1 cellular context compared by ENCODE assay signal in the genomic region with DNA sequence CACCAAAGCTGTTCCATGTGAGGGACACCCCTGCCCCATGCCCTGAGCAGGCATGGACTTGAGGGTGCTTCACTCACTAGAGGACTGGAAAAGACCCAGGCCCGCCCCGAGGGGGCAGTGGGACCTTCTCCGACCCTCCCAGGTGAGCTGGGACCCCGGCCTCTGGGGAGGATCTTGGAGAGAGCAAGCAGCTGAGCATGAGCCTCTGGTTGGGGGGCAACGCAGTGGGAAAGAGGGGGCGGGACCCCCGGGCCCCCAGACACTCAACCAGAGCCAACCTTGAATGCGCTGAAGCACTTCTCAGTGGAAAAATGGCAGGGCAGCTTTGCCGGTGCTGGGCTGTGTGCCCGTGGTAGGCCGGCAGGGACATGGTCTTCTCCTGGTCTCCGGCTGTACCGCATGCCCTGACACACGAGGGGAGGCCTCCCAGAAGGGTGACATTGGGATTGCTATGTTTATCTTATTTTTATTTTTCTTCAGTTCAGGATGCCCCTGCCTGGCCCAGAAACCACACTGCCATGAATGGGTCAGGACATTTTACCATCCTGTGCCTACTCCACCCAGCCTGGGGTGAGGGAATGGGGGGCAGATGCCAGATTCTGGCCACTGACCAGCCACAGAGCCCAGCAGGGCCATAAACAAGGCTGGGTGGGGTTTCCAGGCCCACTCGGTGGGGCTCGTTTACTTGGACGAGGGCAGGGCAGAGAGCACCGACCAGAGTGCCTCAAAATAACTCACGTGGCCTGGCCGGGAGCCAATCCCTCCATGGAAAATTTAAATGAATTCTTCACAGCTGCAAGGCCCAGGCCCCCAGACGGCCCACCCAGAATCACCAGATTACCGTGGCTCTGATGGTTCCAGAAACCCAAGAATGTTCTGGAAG.
TF ChIP-seq lines count a peak whose summit lies in the region.

No MANE protein-coding gene starts in this region.

TF ChIP-seq in K562, 482 proteins besides CTCF, POLR2A, EP300 and RAD21 (continues in another document):
- TF ChIP-seq FOXA1 (IDR thresholded peaks at IDR 0.05; ENCODE audit: borderline replicate concordance) (no peak), SMAD4 (CRISPR knock-in tag; conservative IDR thresholded peaks at IDR 0.05) (peak; percentile 40), CREM (IDR thresholded peaks at IDR 0.05; ENCODE audit: low read depth) (no peak), ELF1 (tag; IDR thresholded peaks at IDR 0.05) (no peak), BHLHE40 (IDR thresholded peaks at IDR 0.05; ENCODE audit: low read length) (peak; percentile 9; the same call in 1 of the 2 replicates), ZFP36 (IDR thresholded peaks at IDR 0.05; ENCODE audit: low read depth, low read length, partially characterized antibody) (no peak), SMC3 (conservative IDR thresholded peaks at IDR 0.05; ENCODE audit: insufficient read depth, low read depth, low read length) (no peak), E2F1 (CRISPR knock-in tag; IDR thresholded peaks at IDR 0.05) (no peak), ZNF395 (CRISPR knock-in tag; IDR thresholded peaks at IDR 0.05) (peak; percentile 74), ZNF197 (CRISPR knock-in tag; IDR thresholded peaks at IDR 0.05; ENCODE audit: low read depth) (peak; percentile 36; the same call in 1 of the 2 replicates), ZNF764 (CRISPR knock-in tag; IDR thresholded peaks at IDR 0.05; ENCODE audit: low read depth) (no peak), HLTF (IDR thresholded peaks at IDR 0.05) (no peak), FOXJ3 (CRISPR knock-in tag; IDR thresholded peaks at IDR 0.05) (no peak), ZNF41 (CRISPR knock-in tag; conservative IDR thresholded peaks at IDR 0.05) (no peak), MTA2 (IDR thresholded peaks at IDR 0.05; ENCODE audit: low read depth) (no peak), TEAD4 (IDR thresholded peaks at IDR 0.05; ENCODE audit: low read length) (no peak), TEAD4 (CRISPR knock-in tag; IDR thresholded peaks at IDR 0.05; ENCODE audit: borderline replicate concordance) (no peak), ZNF584 (CRISPR knock-in tag; IDR thresholded peaks at IDR 0.05; ENCODE audit: low read depth) (0 out of 2 replicates have a peak, but pooled peaks have one; percentile 58), SIX5 (IDR thresholded peaks at IDR 0.05; ENCODE audit: borderline replicate concordance in 1 of 2, insufficient read depth in 1 of 2, low read depth in 1 of 2, low read length in 2 of 2) (no peak), ZNF384 (IDR thresholded peaks at IDR 0.05; ENCODE audit: low read depth, low read length) (no peak), E2F6 (IDR thresholded peaks at IDR 0.05; ENCODE audit: borderline replicate concordance in 1 of 2, extremely low read depth in 1 of 2, insufficient read depth in 1 of 2, insufficient read length in 1 of 2, low read depth in 1 of 2, low read length in 1 of 2, poor library complexity in 1 of 2, severe bottlenecking in 1 of 2) (peak; percentile 13 to 17), NR2F6 (CRISPR knock-in tag; IDR thresholded peaks at IDR 0.05) (no peak), ZSCAN29 (IDR thresholded peaks at IDR 0.05) (no peak), CREBBP (IDR thresholded peaks at IDR 0.05; ENCODE audit: low read depth, low read length) (no peak), NFIC (IDR thresholded peaks at IDR 0.05) (peak; percentile 86), EGR1 (conservative IDR thresholded peaks at IDR 0.05) (no peak), HDAC8 (tag; IDR thresholded peaks at IDR 0.05) (0 out of 2 replicates have a peak, but pooled peaks have one; percentile 24), MED1 (CRISPR knock-in tag; IDR thresholded peaks at IDR 0.05; ENCODE audit: borderline replicate concordance) (no peak), ZNF436 (CRISPR knock-in tag; IDR thresholded peaks at IDR 0.05) (no peak), LEF1 (IDR thresholded peaks at IDR 0.05) (no peak), RNF2 (IDR thresholded peaks at IDR 0.05) (no peak), ZBTB11 (CRISPR knock-in tag; IDR thresholded peaks at IDR 0.05) (peak in 1 of 3 experiments; percentile 37; a peak in 1 of 6 replicates), U2AF1 (optimal IDR thresholded peaks at IDR 0.05; ENCODE audit: low read depth, low read length) (no peak), BACH1 (tag; IDR thresholded peaks at IDR 0.05) (peak; percentile 66; the same call in 1 of the 2 replicates)
- TF ChIP-seq, protein P1, sequence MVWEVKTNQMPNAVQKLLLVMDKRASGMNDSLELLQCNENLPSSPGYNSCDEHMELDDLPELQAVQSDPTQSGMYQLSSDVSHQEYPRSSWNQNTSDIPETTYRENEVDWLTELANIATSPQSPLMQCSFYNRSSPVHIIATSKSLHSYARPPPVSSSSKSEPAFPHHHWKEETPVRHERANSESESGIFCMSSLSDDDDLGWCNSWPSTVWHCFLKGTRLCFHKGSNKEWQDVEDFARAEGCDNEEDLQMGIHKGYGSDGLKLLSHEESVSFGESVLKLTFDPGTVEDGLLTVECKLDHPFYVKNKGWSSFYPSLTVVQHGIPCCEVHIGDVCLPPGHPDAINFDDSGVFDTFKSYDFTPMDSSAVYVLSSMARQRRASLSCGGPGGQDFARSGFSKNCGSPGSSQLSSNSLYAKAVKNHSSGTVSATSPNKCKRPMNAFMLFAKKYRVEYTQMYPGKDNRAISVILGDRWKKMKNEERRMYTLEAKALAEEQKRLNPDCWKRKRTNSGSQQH (CRISPR knock-in tag; IDR thresholded peaks at IDR 0.05), result no peak
- TF ChIP-seq, protein P2, sequence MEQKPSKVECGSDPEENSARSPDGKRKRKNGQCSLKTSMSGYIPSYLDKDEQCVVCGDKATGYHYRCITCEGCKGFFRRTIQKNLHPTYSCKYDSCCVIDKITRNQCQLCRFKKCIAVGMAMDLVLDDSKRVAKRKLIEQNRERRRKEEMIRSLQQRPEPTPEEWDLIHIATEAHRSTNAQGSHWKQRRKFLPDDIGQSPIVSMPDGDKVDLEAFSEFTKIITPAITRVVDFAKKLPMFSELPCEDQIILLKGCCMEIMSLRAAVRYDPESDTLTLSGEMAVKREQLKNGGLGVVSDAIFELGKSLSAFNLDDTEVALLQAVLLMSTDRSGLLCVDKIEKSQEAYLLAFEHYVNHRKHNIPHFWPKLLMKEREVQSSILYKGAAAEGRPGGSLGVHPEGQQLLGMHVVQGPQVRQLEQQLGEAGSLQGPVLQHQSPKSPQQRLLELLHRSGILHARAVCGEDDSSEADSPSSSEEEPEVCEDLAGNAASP (IDR thresholded peaks at IDR 0.05), result no peak
- TF ChIP-seq, protein P3, sequence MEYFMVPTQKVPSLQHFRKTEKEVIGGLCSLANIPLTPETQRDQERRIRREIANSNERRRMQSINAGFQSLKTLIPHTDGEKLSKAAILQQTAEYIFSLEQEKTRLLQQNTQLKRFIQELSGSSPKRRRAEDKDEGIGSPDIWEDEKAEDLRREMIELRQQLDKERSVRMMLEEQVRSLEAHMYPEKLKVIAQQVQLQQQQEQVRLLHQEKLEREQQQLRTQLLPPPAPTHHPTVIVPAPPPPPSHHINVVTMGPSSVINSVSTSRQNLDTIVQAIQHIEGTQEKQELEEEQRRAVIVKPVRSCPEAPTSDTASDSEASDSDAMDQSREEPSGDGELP (CRISPR knock-in tag; IDR thresholded peaks at IDR 0.05; ENCODE audit: borderline replicate concordance), result no peak
- TF ChIP-seq, protein P4, sequence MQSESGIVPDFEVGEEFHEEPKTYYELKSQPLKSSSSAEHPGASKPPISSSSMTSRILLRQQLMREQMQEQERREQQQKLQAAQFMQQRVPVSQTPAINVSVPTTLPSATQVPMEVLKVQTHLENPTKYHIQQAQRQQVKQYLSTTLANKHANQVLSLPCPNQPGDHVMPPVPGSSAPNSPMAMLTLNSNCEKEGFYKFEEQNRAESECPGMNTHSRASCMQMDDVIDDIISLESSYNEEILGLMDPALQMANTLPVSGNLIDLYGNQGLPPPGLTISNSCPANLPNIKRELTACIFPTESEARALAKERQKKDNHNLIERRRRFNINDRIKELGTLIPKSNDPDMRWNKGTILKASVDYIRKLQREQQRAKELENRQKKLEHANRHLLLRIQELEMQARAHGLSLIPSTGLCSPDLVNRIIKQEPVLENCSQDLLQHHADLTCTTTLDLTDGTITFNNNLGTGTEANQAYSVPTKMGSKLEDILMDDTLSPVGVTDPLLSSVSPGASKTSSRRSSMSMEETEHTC (IDR thresholded peaks at IDR 0.05), result no peak
- TF ChIP-seq, protein P5, sequence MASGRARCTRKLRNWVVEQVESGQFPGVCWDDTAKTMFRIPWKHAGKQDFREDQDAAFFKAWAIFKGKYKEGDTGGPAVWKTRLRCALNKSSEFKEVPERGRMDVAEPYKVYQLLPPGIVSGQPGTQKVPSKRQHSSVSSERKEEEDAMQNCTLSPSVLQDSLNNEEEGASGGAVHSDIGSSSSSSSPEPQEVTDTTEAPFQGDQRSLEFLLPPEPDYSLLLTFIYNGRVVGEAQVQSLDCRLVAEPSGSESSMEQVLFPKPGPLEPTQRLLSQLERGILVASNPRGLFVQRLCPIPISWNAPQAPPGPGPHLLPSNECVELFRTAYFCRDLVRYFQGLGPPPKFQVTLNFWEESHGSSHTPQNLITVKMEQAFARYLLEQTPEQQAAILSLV (tag; IDR thresholded peaks at IDR 0.05), result no peak
- TF ChIP-seq, protein P6, sequence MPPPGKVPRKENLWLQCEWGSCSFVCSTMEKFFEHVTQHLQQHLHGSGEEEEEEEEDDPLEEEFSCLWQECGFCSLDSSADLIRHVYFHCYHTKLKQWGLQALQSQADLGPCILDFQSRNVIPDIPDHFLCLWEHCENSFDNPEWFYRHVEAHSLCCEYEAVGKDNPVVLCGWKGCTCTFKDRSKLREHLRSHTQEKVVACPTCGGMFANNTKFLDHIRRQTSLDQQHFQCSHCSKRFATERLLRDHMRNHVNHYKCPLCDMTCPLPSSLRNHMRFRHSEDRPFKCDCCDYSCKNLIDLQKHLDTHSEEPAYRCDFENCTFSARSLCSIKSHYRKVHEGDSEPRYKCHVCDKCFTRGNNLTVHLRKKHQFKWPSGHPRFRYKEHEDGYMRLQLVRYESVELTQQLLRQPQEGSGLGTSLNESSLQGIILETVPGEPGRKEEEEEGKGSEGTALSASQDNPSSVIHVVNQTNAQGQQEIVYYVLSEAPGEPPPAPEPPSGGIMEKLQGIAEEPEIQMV (tag; conservative IDR thresholded peaks at IDR 0.05; ENCODE audit: low read depth), result no peak
- TF ChIP-seq, protein P7, sequence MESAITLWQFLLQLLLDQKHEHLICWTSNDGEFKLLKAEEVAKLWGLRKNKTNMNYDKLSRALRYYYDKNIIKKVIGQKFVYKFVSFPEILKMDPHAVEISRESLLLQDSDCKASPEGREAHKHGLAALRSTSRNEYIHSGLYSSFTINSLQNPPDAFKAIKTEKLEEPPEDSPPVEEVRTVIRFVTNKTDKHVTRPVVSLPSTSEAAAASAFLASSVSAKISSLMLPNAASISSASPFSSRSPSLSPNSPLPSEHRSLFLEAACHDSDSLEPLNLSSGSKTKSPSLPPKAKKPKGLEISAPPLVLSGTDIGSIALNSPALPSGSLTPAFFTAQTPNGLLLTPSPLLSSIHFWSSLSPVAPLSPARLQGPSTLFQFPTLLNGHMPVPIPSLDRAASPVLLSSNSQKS (CRISPR knock-in tag; IDR thresholded peaks at IDR 0.05), result no peak
